In genomic region chr1:230052665-230053064, GRCh38 we compare ENCODE assay signal across 19 cellular contexts. TPM values are rescaled to one million over a fixed set of nuclear protein-coding genes. Genes with fewer than 3 reads are reported as not detected.
A peak's percentile ranks its signal among the peaks of the same experiment; 100 is the strongest.
DNase-seq lines count a peak whose midpoint lies in the region; ATAC-seq and TF ChIP-seq lines count a peak whose summit lies in the region.
"Had no signal": no experiment of that assay in that cellular context is flagged by ENCODE, and none has a peak within 500 bp of the region (broad histone marks: within the 10 kb centered on the region; RNA-seq: fewer than 3 reads in every experiment).

No MANE protein-coding gene starts in this region.

- no peaks in the 10 kb centered on the region for H3K27me3 ChIP-seq in esophagus muscularis mucosa
- H3K27me3 ChIP-seq: BLaER1 had no signal

- peak overlapping the region; percentile 22 for H3K27ac Mint-ChIP-seq in activated naive CD8-positive, alpha-beta T cell treated with anti-CD3 and anti-CD28 coated beads for 36 hours
- H3K27ac Mint-ChIP-seq in activated naive CD8-positive, alpha-beta T cell treated with anti-CD3 and anti-CD28 coated beads, Interleukin-2, amount 50 U/mL, for 24 hours: no peak overlapping the region
- H3K27ac Mint-ChIP-seq: B cell; CD4-positive, CD25-positive, alpha-beta regulatory T cell; CD8-positive, alpha-beta T cell; HFFc6 had no signal

- no peaks in the 10 kb centered on the region for H3K9me3 ChIP-seq in esophagus muscularis mucosa
- H3K9me3 ChIP-seq: BLaER1, Caco-2 had no signal

- CTCF ChIA-PET in HEK293T (lab: Yijun Ruan, JAX): no interaction called here

- H3K9me3 Mint-ChIP-seq in activated naive CD8-positive, alpha-beta T cell treated with anti-CD3 and anti-CD28 coated beads for 36 hours: peaks cover 4% of the 10 kb centered on the region
- peaks cover 4% of the 10 kb centered on the region for H3K9me3 Mint-ChIP-seq in activated naive CD8-positive, alpha-beta T cell treated with anti-CD3 and anti-CD28 coated beads, Interleukin-2, amount 50 U/mL, for 24 hours
- H3K9me3 Mint-ChIP-seq: CD8-positive, alpha-beta T cell; HFFc6 had no signal

- H3K4me3 ChIP-seq in esophagus muscularis mucosa: no peak overlapping the region
- H3K4me3 ChIP-seq: BLaER1 had no signal

- H3K36me3 ChIP-seq in esophagus muscularis mucosa: no peaks in the 10 kb centered on the region
- H3K36me3 ChIP-seq: BLaER1 had no signal

- POLR2A ChIA-PET in HEK293T (lab: Yijun Ruan, JAX): no interaction called here

- 84% methylated on average over 5 of the region's 5 CpGs for WGBS in esophagus muscularis mucosa

- no peak for DNase-seq in activated naive CD8-positive, alpha-beta T cell treated with anti-CD3 and anti-CD28 coated beads for 36 hours
- no peak for DNase-seq in activated naive CD8-positive, alpha-beta T cell treated with anti-CD3 and anti-CD28 coated beads, Interleukin-2, amount 50 U/mL, for 24 hours
- DNase-seq in esophagus muscularis mucosa (ENCODE audit: extremely low spot score): peak; percentile 81
- peak; percentile 12 for DNase-seq in stimulated activated CD8-positive, alpha-beta memory T cell treated with anti-CD3 and anti-CD28 coated beads, Interleukin-4, amount 100 ng/mL, for 48 hours
- no peak for DNase-seq in HEK293T (ENCODE audit: extremely low spot score)
- DNase-seq in HCEC 1CT: no peak
- DNase-seq: Caco-2; CD4-positive, CD25-positive, alpha-beta regulatory T cell; CD8-positive, alpha-beta T cell; DMS153; DND-41; GOT3; H7; HFFc6 had no signal

- no peak for ATAC-seq in activated naive CD8-positive, alpha-beta T cell treated with anti-CD3 and anti-CD28 coated beads, Interleukin-2, amount 50 U/mL, for 24 hours
- ATAC-seq: CD8-positive, alpha-beta T cell; HCT116 had no signal

- H3K36me3 Mint-ChIP-seq in activated naive CD8-positive, alpha-beta T cell treated with anti-CD3 and anti-CD28 coated beads for 36 hours: no peaks in the 10 kb centered on the region
- H3K36me3 Mint-ChIP-seq in activated naive CD8-positive, alpha-beta T cell treated with anti-CD3 and anti-CD28 coated beads, Interleukin-2, amount 50 U/mL, for 24 hours (ENCODE audit: low read depth): no peaks in the 10 kb centered on the region
- H3K36me3 Mint-ChIP-seq: CD4-positive, CD25-positive, alpha-beta regulatory T cell; CD8-positive, alpha-beta T cell had no signal

- peaks cover 2% of the 10 kb centered on the region for H3K4me1 Mint-ChIP-seq in activated naive CD8-positive, alpha-beta T cell treated with anti-CD3 and anti-CD28 coated beads for 36 hours
- no peaks in the 10 kb centered on the region for H3K4me1 Mint-ChIP-seq in activated naive CD8-positive, alpha-beta T cell treated with anti-CD3 and anti-CD28 coated beads, Interleukin-2, amount 50 U/mL, for 24 hours
- H3K4me1 Mint-ChIP-seq: B cell had no signal

- intact Hi-C loops in esophagus muscularis mucosa (cut with DNase I): no loop called here

- no peaks in the 10 kb centered on the region for H3K4me1 ChIP-seq in esophagus muscularis mucosa
- H3K4me1 ChIP-seq: Caco-2 had no signal

- no peak overlapping the region for H3K27ac ChIP-seq in esophagus muscularis mucosa (replicated peaks in 1 of 4)
- H3K27ac ChIP-seq: 22Rv1, BLaER1, C4-2B had no signal

- H3K27me3 Mint-ChIP-seq in activated naive CD8-positive, alpha-beta T cell treated with anti-CD3 and anti-CD28 coated beads for 36 hours: no peaks in the 10 kb centered on the region
- H3K27me3 Mint-ChIP-seq in activated naive CD8-positive, alpha-beta T cell treated with anti-CD3 and anti-CD28 coated beads, Interleukin-2, amount 50 U/mL, for 24 hours: no peaks in the 10 kb centered on the region

- no peak for TF ChIP-seq EP300 in esophagus muscularis mucosa (IDR thresholded peaks at IDR 0.05)

- H3K4me3 Mint-ChIP-seq in activated naive CD8-positive, alpha-beta T cell treated with anti-CD3 and anti-CD28 coated beads for 36 hours: no peak overlapping the region
- no peak overlapping the region for H3K4me3 Mint-ChIP-seq in activated naive CD8-positive, alpha-beta T cell treated with anti-CD3 and anti-CD28 coated beads, Interleukin-2, amount 50 U/mL, for 24 hours
- H3K4me3 Mint-ChIP-seq: B cell; CD4-positive, CD25-positive, alpha-beta regulatory T cell; CD8-positive, alpha-beta T cell; HFFc6 had no signal

- no peak for TF ChIP-seq POLR2A in esophagus muscularis mucosa (IDR thresholded peaks at IDR 0.05; ENCODE audit: low read depth)

- TF ChIP-seq CTCF in esophagus muscularis mucosa (IDR thresholded peaks at IDR 0.05): no peak

TF ChIP-seq in HEK293T, 16 proteins besides CTCF, POLR2A, EP300 and RAD21:
- TF ChIP-seq TARDBP (IDR thresholded peaks at IDR 0.05): no peak
- no peak for TF ChIP-seq ARNT (IDR thresholded peaks at IDR 0.05)
- no peak for TF ChIP-seq SP1 (IDR thresholded peaks at IDR 0.05)
- TF ChIP-seq NFRKB (IDR thresholded peaks at IDR 0.05): no peak
- no peak for TF ChIP-seq FOXK2 (IDR thresholded peaks at IDR 0.05)
- TF ChIP-seq ZNF384 (IDR thresholded peaks at IDR 0.05): no peak
- no peak for TF ChIP-seq LEF1 (IDR thresholded peaks at IDR 0.05; ENCODE audit: borderline replicate concordance)
- TF ChIP-seq ELF4 (IDR thresholded peaks at IDR 0.05): no peak

RNA-seq across cellular contexts. Expression of gene GALNT2, which starts 14.4 kb away (rescaled TPM):
- total RNA-seq in activated naive CD8-positive, alpha-beta T cell treated with anti-CD3 and anti-CD28 coated beads for 36 hours: 10 to 100 TPM; 46.5 to 48.2 TPM
- 100 to 1,000 TPM in 3 of 4 donors, 10 to 100 TPM in 1; 89.6 to 145 (median 129) TPM for total RNA-seq in esophagus muscularis mucosa

Comparison
In these comparisons a context has a peak if more than half of its experiments do, and no peak if none do; other contexts are left out.
1. DNase-seq: peak in esophagus muscularis mucosa (single experiment) and stimulated activated CD8-positive, alpha-beta memory T cell treated with anti-CD3 and anti-CD28 coated beads, Interleukin-4, amount 100 ng/mL, for 48 hours (single experiment); none in activated naive CD8-positive, alpha-beta T cell treated with anti-CD3 and anti-CD28 coated beads for 36 hours (single experiment), activated naive CD8-positive, alpha-beta T cell treated with anti-CD3 and anti-CD28 coated beads, Interleukin-2, amount 50 U/mL, for 24 hours (single experiment), HEK293T (single experiment) and HCEC 1CT (single experiment).